ENCODE assay signal across 1 cellular context in genomic region chr1:205452906-205453305, GRCh38.
A peak's percentile ranks its signal among the peaks of the same experiment; 100 is the strongest.
TF ChIP-seq lines count a peak whose summit lies in the region.

No MANE protein-coding gene starts in this region.

TF ChIP-seq in K562, 482 proteins besides CTCF, POLR2A, EP300 and RAD21:
- TF ChIP-seq TCF3 (CRISPR knock-in tag; IDR thresholded peaks at IDR 0.05) (peak; percentile 42; the same call in 1 of the 2 replicates), TAF7 (tag; IDR thresholded peaks at IDR 0.05) (no peak), RCOR1 (IDR thresholded peaks at IDR 0.05; ENCODE audit: borderline replicate concordance in 1 of 2, low read depth in 2 of 2, low read length in 2 of 2) (no peak), CBFA2T2 (conservative IDR thresholded peaks at IDR 0.05) (peak; percentile 17; the same call in 1 of the 2 replicates), CBFA2T3 (IDR thresholded peaks at IDR 0.05) (peak; percentile 56)
TF ChIP-seq in K562: peak in this region for 3.
